24 cellular contexts compared by ENCODE assay signal in genomic region chr1:21741206-21741605, GRCh38.
"Had no signal": no experiment of that assay in that cellular context is flagged by ENCODE, and none has a peak within 500 bp of the region (broad histone marks: within the 10 kb centered on the region; RNA-seq: fewer than 3 reads in every experiment).

No MANE protein-coding gene starts in this region.

- FAIRE-seq: frontal cortex, TTC549 had no signal

- H3K4me1 ChIP-seq: adrenal gland, right atrium auricular region, tibial nerve had no signal

- H3K27ac Mint-ChIP-seq: activated CD8-positive, alpha-beta T cell treated with anti-CD3 and anti-CD28 coated beads for 36 hours; activated naive CD8-positive, alpha-beta T cell; natural killer cell treated with Interleukin-12 subunit alpha and Interleukin-12 subunit beta and Interleukin-15 and Interleukin-18, amount 100 ng/mL, for 72 hours had no signal

- H3K27ac ChIP-seq: adrenal gland, body of pancreas, coronary artery, dorsolateral prefrontal cortex, left ventricle myocardium inferior, right atrium auricular region, tibial nerve, VCaP had no signal

- H3K27me3 ChIP-seq: adrenal gland, body of pancreas, dorsolateral prefrontal cortex, right atrium auricular region, tibial nerve had no signal

- DNase-seq: activated CD4-positive, alpha-beta T cell treated with anti-CD3 and anti-CD28 coated beads for 4 hours; activated CD8-positive, alpha-beta T cell treated with anti-CD3 and anti-CD28 coated beads for 36 hours; activated effector memory CD4-positive, alpha-beta T cell treated with Interleukin-2 at 50 U/mL for 16 hours; activated naive CD4-positive, alpha-beta T cell treated with Interleukin-2 at 50 U/mL for 16 hours; adrenal gland; aorta; body of pancreas; dorsolateral prefrontal cortex; islet precursor cell; left ventricle myocardium inferior; mucosa of descending colon; stimulated activated CD4-positive, alpha-beta T cell treated with anti-CD3 and anti-CD28 coated beads, Interleukin-15, amount 100 ng/mL, for 24 hours; stimulated activated CD4-positive, alpha-beta T cell treated with anti-CD3 and anti-CD28 coated beads, Interleukin-2, amount 100 ng/mL, for 24 hours; stimulated activated naive CD4-positive, alpha-beta T cell treated with Interleukin-2 at 50 U/mL for 16 hours; T-helper 9 cell had no signal

- H3K4me3 Mint-ChIP-seq: activated CD8-positive, alpha-beta T cell treated with anti-CD3 and anti-CD28 coated beads for 36 hours; activated naive CD8-positive, alpha-beta T cell; natural killer cell treated with Interleukin-12 subunit alpha and Interleukin-12 subunit beta and Interleukin-15 and Interleukin-18, amount 100 ng/mL, for 72 hours had no signal

- H3K9me3 Mint-ChIP-seq: activated CD8-positive, alpha-beta T cell treated with anti-CD3 and anti-CD28 coated beads for 36 hours; natural killer cell treated with Interleukin-12 subunit alpha and Interleukin-12 subunit beta and Interleukin-15 and Interleukin-18, amount 100 ng/mL, for 72 hours had no signal

- H3K27me3 Mint-ChIP-seq: activated CD8-positive, alpha-beta T cell treated with anti-CD3 and anti-CD28 coated beads for 36 hours; activated naive CD8-positive, alpha-beta T cell; natural killer cell treated with Interleukin-12 subunit alpha and Interleukin-12 subunit beta and Interleukin-15 and Interleukin-18, amount 100 ng/mL, for 72 hours had no signal

- ATAC-seq: activated CD8-positive, alpha-beta T cell treated with anti-CD3 and anti-CD28 coated beads for 36 hours; body of pancreas; esophagus mucosa; mucosa of descending colon; natural killer cell treated with Interleukin-12 subunit alpha and Interleukin-12 subunit beta and Interleukin-15 and Interleukin-18, amount 100 ng/mL, for 72 hours had no signal
